ENCODE assay signal across 1 cellular context in the genomic region with DNA sequence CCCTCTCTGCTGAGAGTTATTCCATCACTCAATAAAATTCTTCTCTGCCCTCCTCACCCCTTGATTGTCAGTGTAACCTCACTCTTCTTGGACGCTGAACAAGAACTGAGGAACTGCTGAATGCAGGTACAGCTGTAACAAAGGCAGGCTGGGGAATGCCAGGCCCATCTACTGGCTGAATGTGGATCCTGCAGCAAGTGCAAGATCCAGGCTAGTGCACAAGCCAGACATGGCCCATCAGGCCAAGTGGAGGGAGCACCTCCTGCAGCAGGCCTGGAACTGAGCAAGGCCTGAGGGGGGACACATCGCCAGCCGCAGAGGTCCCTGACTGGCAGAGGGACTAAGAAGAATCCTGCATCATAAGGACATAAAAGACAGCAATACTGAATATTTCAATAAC.
TF ChIP-seq lines count a peak whose summit lies in the region.

No MANE protein-coding gene starts in this region.

TF ChIP-seq in GM23338, 12 proteins besides CTCF, POLR2A, EP300 and RAD21:
- TF ChIP-seq STAT1 (IDR thresholded peaks at IDR 0.05; ENCODE audit: unreplicated experiment) (no peak), EZH2 (IDR thresholded peaks at IDR 0.05; ENCODE audit: low read depth, unreplicated experiment) (no peak)
